ENCODE assay signal across 11 cellular contexts in genomic region chr17:1180958-1181768, GRCh38. TPM values are rescaled to one million over a fixed set of nuclear protein-coding genes. Genes with fewer than 3 reads are reported as not detected.
DNase-seq lines count a peak whose midpoint lies in the region; ATAC-seq and TF ChIP-seq lines count a peak whose summit lies in the region.
"Had no signal": no experiment of that assay in that cellular context is flagged by ENCODE, and none has a peak within 500 bp of the region (broad histone marks: within the 10 kb centered on the region; RNA-seq: fewer than 3 reads in every experiment).

No MANE protein-coding gene starts in this region.

- H3K9me3 Mint-ChIP-seq in stimulated activated naive CD8-positive, alpha-beta T cell treated with anti-CD3 and anti-CD28 coated beads, Interleukin-15, amount 100 ng/mL, for 72 hours = no peaks in the 10 kb centered on the region
- no peaks in the 10 kb centered on the region for H3K9me3 Mint-ChIP-seq in activated CD4-positive, alpha-beta T cell treated with anti-CD3 and anti-CD28 coated beads, Interleukin-2, amount 10 ng/mL, durations not matched to agents 7 days and 5 days

- no peak for ATAC-seq in stimulated activated naive CD8-positive, alpha-beta T cell treated with anti-CD3 and anti-CD28 coated beads, Interleukin-15, Interleukin-2, amounts not matched to agents 100 U/mL and 50 U/mL, for 24 hours
- ATAC-seq in stimulated activated naive CD8-positive, alpha-beta T cell treated with anti-CD3 and anti-CD28 coated beads, Interleukin-15, amount 100 ng/mL, for 72 hours = no peak
- peak; percentile 15 for ATAC-seq in esophagus mucosa
- ATAC-seq in gastrocnemius medialis = no peak

- H3K4me1 Mint-ChIP-seq in stimulated activated naive CD8-positive, alpha-beta T cell treated with anti-CD3 and anti-CD28 coated beads, Interleukin-15, amount 100 ng/mL, for 72 hours = peaks cover 39% of the 10 kb centered on the region
- peaks cover 10% of the 10 kb centered on the region for H3K4me1 Mint-ChIP-seq in activated CD4-positive, alpha-beta T cell treated with anti-CD3 and anti-CD28 coated beads, Interleukin-2, amount 10 ng/mL, durations not matched to agents 7 days and 5 days

- POLR2A ChIA-PET in activated CD4-positive, alpha-beta T cell treated with anti-CD3 and anti-CD28 coated beads, Interleukin-2, amount 10 ng/mL, durations not matched to agents 7 days and 5 days (lab: Charles Lee) = no interaction called here

- peaks cover 10 to 14% of the 10 kb centered on the region in 2 donors for H3K4me1 ChIP-seq in gastrocnemius medialis

- H3K9me3 ChIP-seq in gastrocnemius medialis = no peaks in the 10 kb centered on the region
- H3K9me3 ChIP-seq: tibial artery had no signal

- H3K36me3 Mint-ChIP-seq in activated CD4-positive, alpha-beta T cell treated with anti-CD3 and anti-CD28 coated beads, Interleukin-2, amount 10 ng/mL, durations not matched to agents 7 days and 5 days (ENCODE audit: low read depth) = no peaks in the 10 kb centered on the region

- H3K4me3 ChIP-seq in NB4 (ENCODE audit: low read depth, low read length) (no peak overlapping the region), gastrocnemius medialis (no peak overlapping the region)

- in situ Hi-C loops in gastrocnemius medialis (cut with MboI; ENCODE audit: low sequenced_read_pairs in 4 of 4) = loop anchor here in 2 of 4 donors (10.0 kb wide), 2 partner anchors 46 to 56 kb away; no protein-coding TSS in a partner anchor

- H3K27ac ChIP-seq in gastrocnemius medialis = no peak overlapping the region
- H3K27ac ChIP-seq: parathyroid adenoma had no signal

- H3K4me3 Mint-ChIP-seq in stimulated activated naive CD8-positive, alpha-beta T cell treated with anti-CD3 and anti-CD28 coated beads, Interleukin-15, amount 100 ng/mL, for 72 hours = peak overlapping the region in 1 of 2 donors; percentile 46
- H3K4me3 Mint-ChIP-seq in activated CD4-positive, alpha-beta T cell treated with anti-CD3 and anti-CD28 coated beads, Interleukin-2, amount 10 ng/mL, durations not matched to agents 7 days and 5 days = no peak overlapping the region

- intact Hi-C loops in gastrocnemius medialis (cut with DNase I; ENCODE audit: low total_unique reads) = no loop called here

- H3K27ac Mint-ChIP-seq in stimulated activated naive CD8-positive, alpha-beta T cell treated with anti-CD3 and anti-CD28 coated beads, Interleukin-15, amount 100 ng/mL, for 72 hours = no peak overlapping the region
- H3K27ac Mint-ChIP-seq in activated CD4-positive, alpha-beta T cell treated with anti-CD3 and anti-CD28 coated beads, Interleukin-2, amount 10 ng/mL, durations not matched to agents 7 days and 5 days = no peak overlapping the region

- CTCF ChIA-PET in activated CD4-positive, alpha-beta T cell treated with anti-CD3 and anti-CD28 coated beads, Interleukin-2, amount 10 ng/mL, durations not matched to agents 7 days and 5 days (lab: Charles Lee) = interaction anchor here (1.4 kb wide), 1 partner anchor 20 kb away, joined by 4 read pairs; no protein-coding TSS in a partner anchor

- TF ChIP-seq POLR2A in NB4 (IDR thresholded peaks at IDR 0.05; ENCODE audit: extremely low read depth, insufficient read length) (no peak), gastrocnemius medialis (IDR thresholded peaks at IDR 0.05) (no peak)

- peaks cover 11% of the 10 kb centered on the region for H3K27me3 Mint-ChIP-seq in stimulated activated naive CD8-positive, alpha-beta T cell treated with anti-CD3 and anti-CD28 coated beads, Interleukin-15, amount 100 ng/mL, for 72 hours
- peaks cover 33% of the 10 kb centered on the region for H3K27me3 Mint-ChIP-seq in activated CD4-positive, alpha-beta T cell treated with anti-CD3 and anti-CD28 coated beads, Interleukin-2, amount 10 ng/mL, durations not matched to agents 7 days and 5 days

- DNase-seq in stimulated activated naive CD8-positive, alpha-beta T cell treated with anti-CD3 and anti-CD28 coated beads, Interleukin-15, Interleukin-2, amounts not matched to agents 100 U/mL and 50 U/mL, for 24 hours = peak; percentile 29
- no peak for DNase-seq in stimulated activated naive CD8-positive, alpha-beta T cell treated with anti-CD3 and anti-CD28 coated beads, Interleukin-15, amount 100 ng/mL, for 72 hours
- peak; percentile 37 for DNase-seq in NB4 (ENCODE audit: low read depth)
- no peak for DNase-seq in NCI-H2107 treated with DMSO at 0.1 percent for 48 hours (lab: John Stamatoyannopoulos, UW; ENCODE audit: unreplicated experiment)
- no peak for DNase-seq in gastrocnemius medialis
- no peak for DNase-seq in SIG-M5 treated with dmso at 0.1 percent for 504 hours (lab: John Stamatoyannopoulos, UW; ENCODE audit: unreplicated experiment)
- DNase-seq in activated CD4-positive, alpha-beta T cell treated with anti-CD3 and anti-CD28 coated beads, Interleukin-2, amount 10 ng/mL, durations not matched to agents 7 days and 5 days = no peak
- DNase-seq: activated CD4-positive, alpha-beta T cell treated with anti-CD3 and anti-CD28 coated beads for 48 hours; tibial artery had no signal

- TF ChIP-seq CTCF in NB4 (IDR thresholded peaks at IDR 0.05; ENCODE audit: low read depth, low read length) = no peak
- TF ChIP-seq CTCF in gastrocnemius medialis (IDR thresholded peaks at IDR 0.05 in 4 of 5, conservative IDR thresholded peaks at IDR 0.05 in 1 of 5) = no peak

- no peaks in the 10 kb centered on the region for H3K36me3 ChIP-seq in gastrocnemius medialis
- H3K36me3 ChIP-seq: tibial artery had no signal

- peaks cover 16 to 36% (median 18%) of the 10 kb centered on the region in 3 donors for H3K27me3 ChIP-seq in gastrocnemius medialis
- H3K27me3 ChIP-seq: tibial artery had no signal

RNA-seq across cellular contexts. Expression of gene ABR, which starts 1.4 kb away (rescaled TPM):
- total RNA-seq in esophagus mucosa (94.5 TPM), gastrocnemius medialis (10 to 100 TPM in 3 of 4 donors, 1 to 10 TPM in 1; 9.7 to 15.4 (median 12.8) TPM)
- 100 to 1,000 TPM; 145 to 163 TPM for total RNA-seq in activated CD4-positive, alpha-beta T cell treated with anti-CD3 and anti-CD28 coated beads, Interleukin-2, amount 10 ng/mL, durations not matched to agents 7 days and 5 days

Comparison
In these comparisons a context has a peak if more than half of its experiments do, and no peak if none do; other contexts are left out.
1. DNase-seq: peak in stimulated activated naive CD8-positive, alpha-beta T cell treated with anti-CD3 and anti-CD28 coated beads, Interleukin-15, Interleukin-2, amounts not matched to agents 100 U/mL and 50 U/mL, for 24 hours (single experiment) and NB4 (single experiment); none in stimulated activated naive CD8-positive, alpha-beta T cell treated with anti-CD3 and anti-CD28 coated beads, Interleukin-15, amount 100 ng/mL, for 72 hours (0 of 2), NCI-H2107 treated with DMSO at 0.1 percent for 48 hours (single experiment), gastrocnemius medialis (0 of 2), SIG-M5 treated with dmso at 0.1 percent for 504 hours (single experiment) and activated CD4-positive, alpha-beta T cell treated with anti-CD3 and anti-CD28 coated beads, Interleukin-2, amount 10 ng/mL, durations not matched to agents 7 days and 5 days (single experiment).